ENCODE assay signal across 20 cellular contexts in genomic region chrX:109990582-109991276, GRCh38. TPM values are rescaled to one million over a fixed set of nuclear protein-coding genes. Genes with fewer than 3 reads are reported as not detected.
DNase-seq lines count a peak whose midpoint lies in the region; ATAC-seq, FAIRE-seq and TF ChIP-seq lines count a peak whose summit lies in the region.
"Had no signal": no experiment of that assay in that cellular context is flagged by ENCODE, and none has a peak within 500 bp of the region (broad histone marks: within the 10 kb centered on the region; RNA-seq: fewer than 3 reads in every experiment).

No MANE protein-coding gene starts in this region.

- H3K9me3 ChIP-seq in MM.1S (replicated peaks; ENCODE audit: insufficient read depth, low read length): no peaks in the 10 kb centered on the region
- H3K9me3 ChIP-seq in GM12878 (replicated peaks; ENCODE audit: control insufficient read depth, insufficient read depth, low read length): no peaks in the 10 kb centered on the region
- H3K9me3 ChIP-seq: left lung, stomach had no signal

- no peaks in the 10 kb centered on the region for H3K9me3 Mint-ChIP-seq in activated CD4-positive, alpha-beta T cell treated with anti-CD3 and anti-CD28 coated beads for 36 hours (ENCODE audit: low read depth)

- no peaks in the 10 kb centered on the region for H3K27me3 ChIP-seq in MM.1S (replicated peaks; ENCODE audit: insufficient read depth, low read length)
- no peaks in the 10 kb centered on the region for H3K27me3 ChIP-seq in GM12878 (replicated peaks in 1 of 2; ENCODE audit: control insufficient read depth in 2 of 2, insufficient read depth in 2 of 2, low read length in 1 of 2)
- H3K27me3 ChIP-seq: left lung had no signal

- FAIRE-seq in GM19239 (lab: Jason Lieb, UNC) (peak; percentile 68), GM12878 (lab: Jason Lieb, UNC) (no peak)

- in situ Hi-C loops in GM12878 (cut with MboI): no loop called here

- no peak for TF ChIP-seq EP300 in GM12878 (IDR thresholded peaks at IDR 0.05; ENCODE audit: borderline replicate concordance in 1 of 2, control insufficient read depth in 1 of 2, low read depth in 2 of 2, low read length in 2 of 2)

- intact Hi-C loops in activated CD4-positive, alpha-beta T cell treated with anti-CD3 and anti-CD28 coated beads for 36 hours (cut with DNase I, micrococcal nuclease): no loop called here
- intact Hi-C loops in GM12878 (cut with micrococcal nuclease; ENCODE audit: unreplicated experiment): no loop called here

- CTCF ChIA-PET in activated CD4-positive, alpha-beta T cell treated with anti-CD3 and anti-CD28 coated beads for 36 hours (lab: Charles Lee): no interaction called here
- CTCF ChIA-PET in GM12878 (lab: Yijun Ruan, JAX): interaction anchor here (1.2 kb wide), 1 partner anchor 156 kb away, joined by 5 read pairs; no protein-coding TSS in a partner anchor

- peaks cover 25% of the 10 kb centered on the region for H3K4me1 Mint-ChIP-seq in activated CD4-positive, alpha-beta T cell treated with anti-CD3 and anti-CD28 coated beads for 36 hours

- H3K4me3 ChIP-seq in MM.1S (ENCODE audit: low read length): no peak overlapping the region
- no peak overlapping the region for H3K4me3 ChIP-seq in GM12878
- H3K4me3 ChIP-seq: BLaER1 treated with 17β-estradiol and CSF1 and Interleukin-3, amounts not matched to agents 10 nM and 100 nM; dorsolateral prefrontal cortex; left lung; stomach had no signal

- H3K4me2 ChIP-seq in MM.1S (ENCODE audit: low read depth, low read length) (peak overlapping the region; percentile 16), GM12878 (ENCODE audit: control insufficient read depth, insufficient read depth) (no peak overlapping the region)

- no peaks in the 10 kb centered on the region for H3K9me2 ChIP-seq in MM.1S (replicated peaks; ENCODE audit: insufficient read depth, low read length)

- SMC1A ChIA-PET in GM12878 (lab: Charles Lee; ENCODE audit: uncharacterized antibody, unreplicated experiment): interaction anchor here (0.6 to 0.9 kb wide), 2 partner anchors 417 to 658 kb away, joined by 3 read pairs; no protein-coding TSS in a partner anchor

- H3F3A ChIP-seq in MM.1S (ENCODE audit: insufficient read depth, low read length): peaks cover 7% of the 10 kb centered on the region; the same call in 1 of the 2 replicates

- H3K36me3 ChIP-seq in MM.1S (replicated peaks; ENCODE audit: insufficient read depth, low read length) (no peaks in the 10 kb centered on the region), GM12878 (ENCODE audit: control insufficient read depth in 2 of 2, insufficient read depth in 2 of 2, low read length in 1 of 2) (no peaks in the 10 kb centered on the region)
- H3K36me3 ChIP-seq: BLaER1 treated with 17β-estradiol and CSF1 and Interleukin-3, amounts not matched to agents 10 nM and 100 nM; left lung; stomach had no signal

- no peak for TF ChIP-seq POLR2A in GM12878 (IDR thresholded peaks at IDR 0.05; ENCODE audit: low read depth, low read length)

- no peak for DNase-seq in activated CD4-positive, alpha-beta T cell treated with anti-CD3 and anti-CD28 coated beads for 36 hours
- no peak for DNase-seq in activated CD4-positive, alpha-beta T cell treated with anti-CD3 and anti-CD28 coated beads, Interleukin-2, amount 50 U/mL, for 4 hours
- DNase-seq in GM19239 (ENCODE audit: insufficient read length, low spot score) (no peak), MM.1S (peak; percentile 52), GM12878 (ENCODE audit: low read depth, low spot score) (no peak), SKM-1 (lab: John Stamatoyannopoulos, UW; ENCODE audit: unreplicated experiment) (no peak), SHP77 (lab: John Stamatoyannopoulos, UW) (no peak)
- DNase-seq: dorsolateral prefrontal cortex, GOT3, left lung, NCI-H1048, nucleus accumbens, right cardiac atrium, RPMI8226, stomach, SW 1271 had no signal

- ATAC-seq in activated CD4-positive, alpha-beta T cell treated with anti-CD3 and anti-CD28 coated beads for 36 hours: peak; percentile 36
- ATAC-seq in GM12878 (no peak), HG03342 (IDR thresholded peaks at IDR 0.05; ENCODE audit: unreplicated experiment) (no peak)
- ATAC-seq: left lung, right cardiac atrium had no signal

- no peaks in the 10 kb centered on the region for H4K20me1 ChIP-seq in MM.1S (ENCODE audit: insufficient read depth, low read length)
- no peaks in the 10 kb centered on the region for H4K20me1 ChIP-seq in GM12878 (ENCODE audit: control insufficient read depth, insufficient read depth)
- H4K20me1 ChIP-seq: BLaER1 treated with 17β-estradiol and CSF1 and Interleukin-3, amounts not matched to agents 10 nM and 100 nM had no signal

- H3K27ac Mint-ChIP-seq in activated CD4-positive, alpha-beta T cell treated with anti-CD3 and anti-CD28 coated beads for 36 hours: no peak overlapping the region
- H3K27ac Mint-ChIP-seq: activated naive CD8-positive, alpha-beta T cell had no signal

- no peaks in the 10 kb centered on the region for H3K36me3 Mint-ChIP-seq in activated CD4-positive, alpha-beta T cell treated with anti-CD3 and anti-CD28 coated beads for 36 hours (ENCODE audit: low read depth)
- H3K36me3 Mint-ChIP-seq: activated naive CD8-positive, alpha-beta T cell had no signal

- POLR2A ChIA-PET in activated CD4-positive, alpha-beta T cell treated with anti-CD3 and anti-CD28 coated beads for 36 hours (lab: Charles Lee): no interaction called here
- POLR2A ChIA-PET in GM12878 (lab: Charles Lee): no interaction called here

- RAD21 ChIA-PET in GM12878 (lab: Charles Lee; ENCODE audit: unreplicated experiment): no interaction called here

- no TSS peak for BruUV-seq in GM12878 (replicated peaks; lab: Mats Ljungman, UMichigan)

- H3K9ac ChIP-seq in MM.1S (ENCODE audit: low read length) (no peak overlapping the region; the same call in 1 of the 2 replicates), GM12878 (ENCODE audit: control insufficient read depth, insufficient read depth, low read length) (no peak overlapping the region)
- H3K9ac ChIP-seq: BLaER1 treated with 17β-estradiol and CSF1 and Interleukin-3, amounts not matched to agents 10 nM and 100 nM had no signal

- WGBS in GM12878 (ENCODE audit: insufficient coverage, insufficient replicate concordance, low lambda C conversion rate, missing lambda C conversion rate): 13% methylated on average over 3 of the region's 3 CpGs

- H3K79me2 ChIP-seq in MM.1S (ENCODE audit: low read length): no peaks in the 10 kb centered on the region
- H3K79me2 ChIP-seq in GM12878 (ENCODE audit: control insufficient read depth, insufficient read depth, low read length): no peaks in the 10 kb centered on the region

- H3K4me3 Mint-ChIP-seq in activated CD4-positive, alpha-beta T cell treated with anti-CD3 and anti-CD28 coated beads for 36 hours: no peak overlapping the region
- H3K4me3 Mint-ChIP-seq: activated naive CD8-positive, alpha-beta T cell had no signal

- no peak for TF ChIP-seq RAD21 in GM12878 (IDR thresholded peaks at IDR 0.05; ENCODE audit: insufficient read depth, low read depth, low read length)

- TF ChIP-seq CTCF in MM.1S (IDR thresholded peaks at IDR 0.05; ENCODE audit: low read length) (no peak), GM12878 (IDR thresholded peaks at IDR 0.05 in 2 of 3, conservative IDR thresholded peaks at IDR 0.05 in 1 of 3; ENCODE audit: control insufficient read depth in 2 of 3, extremely low read depth in 1 of 3, insufficient read depth in 1 of 3, low read depth in 3 of 3, low read length in 3 of 3) (no peak)

- no peaks in the 10 kb centered on the region for H3K27me3 Mint-ChIP-seq in activated CD4-positive, alpha-beta T cell treated with anti-CD3 and anti-CD28 coated beads for 36 hours
- H3K27me3 Mint-ChIP-seq: activated naive CD8-positive, alpha-beta T cell had no signal

- H3K27ac ChIP-seq in MM.1S (ENCODE audit: low read length) (peak overlapping the region; percentile 30; the same call in 1 of the 2 replicates), GM12878 (ENCODE audit: control insufficient read depth, insufficient read depth) (no peak overlapping the region)
- H3K27ac ChIP-seq: BLaER1 treated with 17β-estradiol and CSF1 and Interleukin-3, amounts not matched to agents 10 nM and 100 nM; dorsolateral prefrontal cortex; HL-60; left lung; stomach had no signal

- H3K4me1 ChIP-seq in MM.1S (ENCODE audit: low read length) (peaks cover 19% of the 10 kb centered on the region), GM12878 (ENCODE audit: control insufficient read depth, insufficient read depth, low read length) (no peaks in the 10 kb centered on the region)
- H3K4me1 ChIP-seq: left lung, stomach had no signal

- H2AFZ ChIP-seq in MM.1S (ENCODE audit: low read length): no peak overlapping the region
- H2AFZ ChIP-seq in GM12878 (ENCODE audit: control insufficient read depth, low read depth, low read length): no peak overlapping the region

TF ChIP-seq in GM12878, 131 proteins besides CTCF, POLR2A, EP300 and RAD21 (continues in another document):
- no peak for TF ChIP-seq HSF1 (IDR thresholded peaks at IDR 0.05; ENCODE audit: low read depth, low read length)

RNA-seq across cellular contexts. Expression of gene TMEM164, which starts 12.2 kb away (rescaled TPM):
- total RNA-seq in activated CD4-positive, alpha-beta T cell treated with anti-CD3 and anti-CD28 coated beads for 36 hours: 10 to 100 TPM; 10.5 to 12.2 TPM
- 22.8 and 32.5 TPM in 2 replicates for total RNA-seq in GM12878 (2013; cell fraction: nucleolus; rRNA removed)
- total RNA-seq in GM12878 (2014; rRNA removed) (8.1 and 11.1 TPM in 2 replicates), GM12878 (2014; rRNA removed; fragmentation: Illumina TruSeq; extraction: Trizol) (7.2 and 7.8 TPM in 2 replicates), GM12878 (2021) (16.8 and 18.3 TPM in 2 replicates)
- polyA plus RNA-seq in GM12878 (2011; ENCODE audit: low read depth): 5.2 TPM
- polyA plus RNA-seq in GM12878 (2011; rRNA removed) (5.2 and 6.9 TPM in 2 replicates), GM12878 (2014; fragmentation: Illumina TruSeq; extraction: Trizol) (13.2 and 13.7 TPM in 2 replicates), GM12878 (2014; fragmentation: Nextera tagmentation; extraction: Ambion mirVana) (1 to 10 TPM in 1 of 2 experiments, under 1 TPM in 1; 0.61 to 1.2 TPM), GM12878 (2014; rRNA removed) (8.0 and 11.5 TPM in 2 replicates), GM12878 (2016; fragmentation: Nextera tagmentation; extraction: Ambion mirVana) (1 to 10 TPM; 2.4 to 3.2 TPM)
- polyA plus RNA-seq in GM12878 (2011; cell fraction: cytosol; rRNA removed): 7.6 and 8.7 TPM in 2 replicates
- 10.8 and 15.1 TPM in 2 replicates for polyA plus RNA-seq in GM12878 (2011; cell fraction: nucleus; rRNA removed)
- polyA plus RNA-seq in GM12878 (2012): 7.4 and 10.6 TPM in 2 replicates
- polyA minus RNA-seq in GM12878 (2011; rRNA and poly(A)+ RNA removed): 8.7 and 12.1 TPM in 2 replicates
- polyA minus RNA-seq in GM12878 (2011; cell fraction: cytosol; rRNA and poly(A)+ RNA removed): 6.3 and 10.7 TPM in 2 replicates
- 5.3 and 14.1 TPM in 2 replicates for polyA minus RNA-seq in GM12878 (2011; cell fraction: nucleus; rRNA and poly(A)+ RNA removed)
